Comparison of ENCODE assay signal across 13 cellular contexts in genomic region chr10:24912214-24912613, GRCh38. TPM values are rescaled to one million over a fixed set of nuclear protein-coding genes. Genes with fewer than 3 reads are reported as not detected.
DNase-seq lines count a peak whose midpoint lies in the region; ATAC-seq and TF ChIP-seq lines count a peak whose summit lies in the region.
"Had no signal": no experiment of that assay in that cellular context is flagged by ENCODE, and none has a peak within 500 bp of the region (broad histone marks: within the 10 kb centered on the region; RNA-seq: fewer than 3 reads in every experiment).

No MANE protein-coding gene starts in this region.

- CTCF ChIA-PET in activated CD4-positive, alpha-beta memory T cell treated with anti-CD3 and anti-CD28 coated beads for 36 hours (lab: Charles Lee), result no interaction called here
- CTCF ChIA-PET in activated CD4-positive, alpha-beta memory T cell treated with anti-CD3 and anti-CD28 coated beads, Interleukin-2, amount 10 ng/mL, durations not matched to agents 7 days and 5 days (lab: Charles Lee), result no interaction called here

- no peak for DNase-seq in activated CD4-positive, alpha-beta memory T cell treated with anti-CD3 and anti-CD28 coated beads for 36 hours
- no peak for DNase-seq in activated CD4-positive, alpha-beta memory T cell treated with anti-CD3 and anti-CD28 coated beads, Interleukin-2, amount 10 ng/mL, durations not matched to agents 7 days and 5 days
- DNase-seq in RWPE2 (ENCODE audit: low spot score) (no peak), sciatic nerve (ENCODE audit: low spot score) (no peak), GM13977 (ENCODE audit: low spot score) (no peak), HuH-7 (ENCODE audit: low spot score) (no peak)
- DNase-seq: activated CD8-positive, alpha-beta memory T cell treated with anti-CD3 and anti-CD28 coated beads, Interleukin-2, amount 50 U/mL, for 4 hours; kidney glomerular epithelial cell; NCI-H2081; nucleus accumbens; stimulated activated CD4-positive, alpha-beta T cell treated with anti-CD3 and anti-CD28 coated beads, Interleukin-1b, Interleukin-23, amount 100 ng/mL, for 48 hours had no signal

- H3K27ac Mint-ChIP-seq in activated CD4-positive, alpha-beta memory T cell treated with anti-CD3 and anti-CD28 coated beads for 36 hours, result peak overlapping the region; percentile 6
- no peak overlapping the region for H3K27ac Mint-ChIP-seq in activated CD4-positive, alpha-beta memory T cell treated with anti-CD3 and anti-CD28 coated beads, Interleukin-2, amount 10 ng/mL, durations not matched to agents 7 days and 5 days

- no peaks in the 10 kb centered on the region for H3K36me3 ChIP-seq in RWPE2 (ENCODE audit: low read depth)

- no peak overlapping the region for H3K4me3 ChIP-seq in RWPE2 (ENCODE audit: severe bottlenecking)

- no peaks in the 10 kb centered on the region for H3K9me3 Mint-ChIP-seq in activated CD4-positive, alpha-beta memory T cell treated with anti-CD3 and anti-CD28 coated beads for 36 hours
- H3K9me3 Mint-ChIP-seq in activated CD4-positive, alpha-beta memory T cell treated with anti-CD3 and anti-CD28 coated beads, Interleukin-2, amount 10 ng/mL, durations not matched to agents 7 days and 5 days, result no peaks in the 10 kb centered on the region

- H3K9me3 ChIP-seq in RWPE2 (ENCODE audit: severe bottlenecking), result no peaks in the 10 kb centered on the region

- TF ChIP-seq CTCF in RWPE2 (IDR thresholded peaks at IDR 0.05; ENCODE audit: poor library complexity, severe bottlenecking) (no peak), GM13977 (IDR thresholded peaks at IDR 0.05; ENCODE audit: extremely low read depth, insufficient read depth, missing control alignments) (no peak)

- POLR2A ChIA-PET in activated CD4-positive, alpha-beta memory T cell treated with anti-CD3 and anti-CD28 coated beads for 36 hours (lab: Charles Lee), result no interaction called here
- POLR2A ChIA-PET in activated CD4-positive, alpha-beta memory T cell treated with anti-CD3 and anti-CD28 coated beads, Interleukin-2, amount 10 ng/mL, durations not matched to agents 7 days and 5 days (lab: Charles Lee), result interaction anchor here (1.8 kb wide), 1 partner anchor 24 kb away, joined by 3 read pairs; no protein-coding TSS in a partner anchor

- peaks cover 10% of the 10 kb centered on the region for H3K4me1 Mint-ChIP-seq in activated CD4-positive, alpha-beta memory T cell treated with anti-CD3 and anti-CD28 coated beads for 36 hours (ENCODE audit: low read depth)
- peaks cover 12% of the 10 kb centered on the region for H3K4me1 Mint-ChIP-seq in activated CD4-positive, alpha-beta memory T cell treated with anti-CD3 and anti-CD28 coated beads, Interleukin-2, amount 10 ng/mL, durations not matched to agents 7 days and 5 days

- H3K27ac ChIP-seq in RWPE2 (ENCODE audit: poor library complexity, severe bottlenecking), result no peak overlapping the region

- H3K36me3 Mint-ChIP-seq in activated CD4-positive, alpha-beta memory T cell treated with anti-CD3 and anti-CD28 coated beads for 36 hours, result no peaks in the 10 kb centered on the region
- H3K36me3 Mint-ChIP-seq in activated CD4-positive, alpha-beta memory T cell treated with anti-CD3 and anti-CD28 coated beads, Interleukin-2, amount 10 ng/mL, durations not matched to agents 7 days and 5 days (ENCODE audit: low read depth), result peaks cover 6% of the 10 kb centered on the region

- H3K4me3 Mint-ChIP-seq in activated CD4-positive, alpha-beta memory T cell treated with anti-CD3 and anti-CD28 coated beads for 36 hours, result peak overlapping the region; percentile 3
- no peak overlapping the region for H3K4me3 Mint-ChIP-seq in activated CD4-positive, alpha-beta memory T cell treated with anti-CD3 and anti-CD28 coated beads, Interleukin-2, amount 10 ng/mL, durations not matched to agents 7 days and 5 days

- H3K27me3 Mint-ChIP-seq in activated CD4-positive, alpha-beta memory T cell treated with anti-CD3 and anti-CD28 coated beads for 36 hours, result no peaks in the 10 kb centered on the region
- H3K27me3 Mint-ChIP-seq in activated CD4-positive, alpha-beta memory T cell treated with anti-CD3 and anti-CD28 coated beads, Interleukin-2, amount 10 ng/mL, durations not matched to agents 7 days and 5 days, result no peaks in the 10 kb centered on the region

- in situ Hi-C loops in GM13977 (cut with MboI; ENCODE audit: low pct_unique_long_range_greater_than_20kb, low sequenced_read_pairs, unreplicated experiment), result no loop called here

- intact Hi-C loops in activated CD4-positive, alpha-beta memory T cell treated with anti-CD3 and anti-CD28 coated beads for 36 hours (cut with micrococcal nuclease), result loop anchor here (1.0 kb wide), 1 partner anchor 9 kb away; no protein-coding TSS in a partner anchor
- intact Hi-C loops in sciatic nerve (cut with DNase I), result no loop called here

- ATAC-seq in RWPE2 (ENCODE audit: low read depth), result peak; percentile 64; the same call in 2 of the 3 replicates
- ATAC-seq in esophagus mucosa, result peak; percentile 81
- peak; percentile 57 for ATAC-seq in sciatic nerve
- ATAC-seq in GM18520 (IDR thresholded peaks at IDR 0.05; ENCODE audit: unreplicated experiment), result no peak

- peaks cover 9% of the 10 kb centered on the region for H3K4me1 ChIP-seq in RWPE2 (ENCODE audit: insufficient read depth, poor library complexity, severe bottlenecking)

- H3K27me3 ChIP-seq in RWPE2 (ENCODE audit: insufficient read depth, poor library complexity, severe bottlenecking), result no peaks in the 10 kb centered on the region

RNA-seq across cellular contexts. Expression of gene PRTFDC1, which starts 40.2 kb away (rescaled TPM):
- total RNA-seq in activated CD4-positive, alpha-beta memory T cell treated with anti-CD3 and anti-CD28 coated beads for 36 hours, result under 1 TPM; 0.36 to 0.41 TPM
- total RNA-seq in activated CD4-positive, alpha-beta memory T cell treated with anti-CD3 and anti-CD28 coated beads, Interleukin-2, amount 10 ng/mL, durations not matched to agents 7 days and 5 days, result 1 to 10 TPM; 1.4 to 1.7 TPM
- total RNA-seq in esophagus mucosa (2.1 TPM), sciatic nerve (4.7 TPM)
